In the genomic region with DNA sequence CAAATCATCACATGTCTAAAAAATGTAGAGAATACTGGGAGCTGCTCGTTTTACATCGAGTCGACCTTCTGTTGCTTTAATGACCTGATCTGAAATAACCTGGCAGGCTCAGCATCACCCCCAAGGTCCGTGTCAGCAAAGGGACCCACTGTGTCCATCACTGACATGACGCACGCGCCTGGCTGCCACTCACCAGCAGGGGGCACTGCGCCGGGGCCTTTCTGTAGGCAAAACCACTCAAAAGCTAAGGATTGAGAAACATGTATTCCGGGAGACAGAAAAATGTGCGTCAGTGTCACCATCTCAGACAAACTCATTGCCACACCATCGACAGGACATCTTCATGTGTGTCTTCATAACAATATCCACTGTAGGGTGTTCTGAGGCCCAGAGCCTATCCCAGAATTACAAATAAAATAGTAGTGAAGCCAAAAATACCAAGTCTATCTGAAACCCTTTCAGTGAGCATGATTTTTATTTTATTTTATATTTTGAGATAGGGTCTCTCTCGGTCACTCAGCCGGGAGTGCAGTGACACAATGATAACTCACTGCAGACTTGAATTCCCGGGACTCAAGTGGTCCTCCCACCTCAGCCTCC, we compare ENCODE assay signal across 8 cellular contexts.
A peak's percentile ranks its signal among the peaks of the same experiment; 100 is the strongest.
DNase-seq lines count a peak whose midpoint lies in the region; ATAC-seq and TF ChIP-seq lines count a peak whose summit lies in the region.

No MANE protein-coding gene starts in this region.

- no CpG with 5 or more reads among the region's 15 CpGs for WGBS in mesendoderm (ENCODE audit: extremely low coverage, insufficient coverage, low lambda C conversion rate)

- H4K8ac ChIP-seq in mesendoderm (ENCODE audit: low read depth, low read length) = no peak overlapping the region

- H3K36me3 ChIP-seq in mesendoderm (ENCODE audit: control insufficient read depth, insufficient read depth, low read length) = no peaks in the 10 kb centered on the region

- no peak overlapping the region for H2AK5ac ChIP-seq in mesendoderm (ENCODE audit: low read length)

- POLR2A ChIA-PET in activated CD4-positive, alpha-beta memory T cell treated with anti-CD3 and anti-CD28 coated beads for 36 hours (lab: Charles Lee) = no interaction called here

- H3K36me3 Mint-ChIP-seq in activated CD4-positive, alpha-beta memory T cell treated with anti-CD3 and anti-CD28 coated beads for 36 hours = no peaks in the 10 kb centered on the region

- no peak overlapping the region for H2BK15ac ChIP-seq in mesendoderm (replicated peaks; ENCODE audit: low read depth)

- no peak overlapping the region for H2BK5ac ChIP-seq in mesendoderm (ENCODE audit: low read length)

- no peak for ATAC-seq in HG02840 (IDR thresholded peaks at IDR 0.05; ENCODE audit: low FRiP score, unreplicated experiment)

- H3K27me3 ChIP-seq in dorsolateral prefrontal cortex (peaks cover 0 to 14% (median 0%) of the 10 kb centered on the region in 45 donors), mesendoderm (ENCODE audit: insufficient read depth, low read length, poor library complexity) (no peaks in the 10 kb centered on the region)

- H3K56ac ChIP-seq in mesendoderm (ENCODE audit: low read length) = no peak overlapping the region

- peak; percentile 10 to 40 for DNase-seq in NCI-H1930 (lab: John Stamatoyannopoulos, UW)
- DNase-seq in activated CD4-positive, alpha-beta memory T cell treated with anti-CD3 and anti-CD28 coated beads for 36 hours = peak; percentile 86
- DNase-seq in dorsolateral prefrontal cortex = peak; percentile 46 to 81 (median 65)
- peak; percentile 67 for DNase-seq in mesendoderm
- peak; percentile 53 for DNase-seq in stimulated activated CD8-positive, alpha-beta memory T cell treated with anti-CD3 and anti-CD28 coated beads, Interleukin-4, amount 100 ng/mL, for 24 hours (ENCODE audit: low read depth)
- no peak for DNase-seq in GOT3 (lab: John Stamatoyannopoulos, UW)

- no peak overlapping the region for H3K4me3 Mint-ChIP-seq in activated CD4-positive, alpha-beta memory T cell treated with anti-CD3 and anti-CD28 coated beads for 36 hours

- H3K4me2 ChIP-seq in mesendoderm (ENCODE audit: low read length) = no peak overlapping the region

- intact Hi-C loops in activated CD4-positive, alpha-beta memory T cell treated with anti-CD3 and anti-CD28 coated beads for 36 hours (cut with micrococcal nuclease) = loop anchor here (1.0 kb wide), 2 partner anchors 54 to 103 kb away; no protein-coding TSS in a partner anchor
- intact Hi-C loops in dorsolateral prefrontal cortex (cut with DNase I) = loop anchor here in 1 of 2 donors (2.0 to 5.0 kb wide), 2 partner anchors 55 to 105 kb away; no protein-coding TSS in a partner anchor

- H3K4me1 ChIP-seq in mesendoderm (ENCODE audit: control insufficient read depth, low read depth, low read length) = no peaks in the 10 kb centered on the region

- no peak overlapping the region for H3K4ac ChIP-seq in mesendoderm (ENCODE audit: low read depth, low read length)

- no peaks in the 10 kb centered on the region for H3K79me2 ChIP-seq in mesendoderm (ENCODE audit: control insufficient read depth, insufficient read depth, low read length)

- H3K4me1 Mint-ChIP-seq in activated CD4-positive, alpha-beta memory T cell treated with anti-CD3 and anti-CD28 coated beads for 36 hours (ENCODE audit: low read depth) = no peaks in the 10 kb centered on the region

- no peaks in the 10 kb centered on the region for H3K79me1 ChIP-seq in mesendoderm (ENCODE audit: low read length)

- peaks cover 11% of the 10 kb centered on the region for H3K27me3 Mint-ChIP-seq in activated CD4-positive, alpha-beta memory T cell treated with anti-CD3 and anti-CD28 coated beads for 36 hours

- H3K27ac Mint-ChIP-seq in activated CD4-positive, alpha-beta memory T cell treated with anti-CD3 and anti-CD28 coated beads for 36 hours = no peak overlapping the region

- H3K23ac ChIP-seq in mesendoderm (ENCODE audit: low read length) = no peak overlapping the region

- H3K9ac ChIP-seq in mesendoderm (ENCODE audit: low read length) = no peak overlapping the region

- no peaks in the 10 kb centered on the region for H3K9me3 Mint-ChIP-seq in activated CD4-positive, alpha-beta memory T cell treated with anti-CD3 and anti-CD28 coated beads for 36 hours

- CTCF ChIA-PET in activated CD4-positive, alpha-beta memory T cell treated with anti-CD3 and anti-CD28 coated beads for 36 hours (lab: Charles Lee) = interaction anchor here (0.5 to 3.0 kb wide), 32 partner anchors 9 to 414 kb away, joined by 3 to 45 read pairs (median 5); no protein-coding TSS in a partner anchor

- H3K27ac ChIP-seq in dorsolateral prefrontal cortex (no peak overlapping the region), mesendoderm (ENCODE audit: low read depth, low read length) (no peak overlapping the region)

- no peak overlapping the region for H4K5ac ChIP-seq in mesendoderm (ENCODE audit: low read length)

- H3K18ac ChIP-seq in mesendoderm (ENCODE audit: low read length) = no peak overlapping the region

- TF ChIP-seq CTCF in GM12873 (IDR thresholded peaks at IDR 0.05; ENCODE audit: insufficient read depth, low read depth, low read length, missing control alignments) (peak; percentile 94), dorsolateral prefrontal cortex (IDR thresholded peaks at IDR 0.05 in 54 of 56, conservative IDR thresholded peaks at IDR 0.05 in 2 of 56; ENCODE audit: low read depth in 1 of 56, partially characterized antibody in 56 of 56) (peak; percentile 52 to 94 (median 86))

- H3K4me3 ChIP-seq in dorsolateral prefrontal cortex (no peak overlapping the region), mesendoderm (ENCODE audit: low read length) (no peak overlapping the region)

- no peak overlapping the region for H2BK120ac ChIP-seq in mesendoderm (ENCODE audit: low read depth, low read length)
